Comparison of ENCODE assay signal across 8 cellular contexts in genomic region chr6:63571382-63571882, GRCh38. TPM values are rescaled to one million over a fixed set of nuclear protein-coding genes. Genes with fewer than 3 reads are reported as not detected.
DNase-seq lines count a peak whose midpoint lies in the region; ATAC-seq lines count a peak whose summit lies in the region.

No MANE protein-coding gene starts in this region.

- no peak overlapping the region for H3K14ac ChIP-seq in neuronal stem cell (ENCODE audit: low read length)

- H2BK15ac ChIP-seq in neuronal stem cell (ENCODE audit: low read length) = no peak overlapping the region

- H3K36me3 ChIP-seq in NT2/D1 (ENCODE audit: insufficient read depth, insufficient read length, low read length) = peaks cover 8% of the 10 kb centered on the region
- peaks cover 3% of the 10 kb centered on the region for H3K36me3 ChIP-seq in ectodermal cell (ENCODE audit: control insufficient read depth, insufficient read depth, low read length)
- peaks cover 2 to 26% of the 10 kb centered on the region in 2 donors for H3K36me3 ChIP-seq in neuronal stem cell (replicated peaks in 1 of 2; ENCODE audit: control insufficient read depth in 2 of 2, insufficient read depth in 2 of 2, low read length in 2 of 2)

- no peak for DNase-seq in NT2/D1 (ENCODE audit: low read depth, low spot score)
- no peak for DNase-seq in neuronal stem cell (ENCODE audit: low spot score)
- DNase-seq in NCI-H2196 treated with DMSO at 0.1 percent for 48 hours (lab: John Stamatoyannopoulos, UW; ENCODE audit: unreplicated experiment) = no peak

- H3K4ac ChIP-seq in neuronal stem cell (ENCODE audit: low read length) = no peak overlapping the region

- peaks cover 12% of the 10 kb centered on the region; the same call in 1 of the 2 replicates for H3K9me3 ChIP-seq in NT2/D1 (ENCODE audit: insufficient read depth, low read length)
- H3K9me3 ChIP-seq in ectodermal cell (ENCODE audit: control insufficient read depth, low read length) = no peaks in the 10 kb centered on the region
- H3K9me3 ChIP-seq in neuronal stem cell (replicated peaks in 1 of 2; ENCODE audit: control insufficient read depth in 2 of 2, insufficient read depth in 1 of 2, low read depth in 1 of 2, low read length in 2 of 2) = peaks cover 0 to 10% of the 10 kb centered on the region in 2 donors

- H3K23ac ChIP-seq in neuronal stem cell (ENCODE audit: low read depth, low read length, poor library complexity) = no peak overlapping the region

- no peak overlapping the region for H2BK5ac ChIP-seq in neuronal stem cell (ENCODE audit: low read length)

- peak overlapping the region; percentile 4 for H3K18ac ChIP-seq in neuronal stem cell (ENCODE audit: low read length)

- H2AK5ac ChIP-seq in neuronal stem cell (ENCODE audit: low read depth, low read length) = no peak overlapping the region

- peak overlapping the region; percentile 52 for H3K4me2 ChIP-seq in neuronal stem cell (ENCODE audit: insufficient read depth, low read length, poor library complexity, severe bottlenecking)

- ATAC-seq in HG03378 (IDR thresholded peaks at IDR 0.05; ENCODE audit: unreplicated experiment) (no peak), GM21390 (IDR thresholded peaks at IDR 0.05; ENCODE audit: unreplicated experiment) (no peak), HG03521 (IDR thresholded peaks at IDR 0.05; ENCODE audit: unreplicated experiment) (no peak)

- H4K91ac ChIP-seq in neuronal stem cell (ENCODE audit: low read depth, low read length, poor library complexity) = no peak overlapping the region

- H3K27ac ChIP-seq in ectodermal cell (ENCODE audit: insufficient read depth, low read depth, low read length, poor library complexity, severe bottlenecking) (peak overlapping the region; percentile 89), neuronal stem cell (replicated peaks; ENCODE audit: low read length) (peak overlapping the region; percentile 90)

- H3K9ac ChIP-seq in NT2/D1 (ENCODE audit: insufficient read length, low read depth) (peak overlapping the region; percentile 88), neuronal stem cell (ENCODE audit: low read depth, low read length, poor library complexity) (no peak overlapping the region)

- no peak overlapping the region for H2BK120ac ChIP-seq in neuronal stem cell (ENCODE audit: low read depth, low read length)

- WGBS in ectodermal cell, 2 experiments = 31 to 34% methylated on average over 13 of the region's 13 CpGs
- WGBS in neuronal stem cell (ENCODE audit: extremely low coverage in 2 of 2, insufficient read length in 2 of 2, insufficient replicate concordance in 1 of 2), 2 donors = no CpG with 5 or more reads among the region's 13 CpGs

- peaks cover 6% of the 10 kb centered on the region for H3K79me1 ChIP-seq in neuronal stem cell (ENCODE audit: low read depth, low read length)

- no peaks in the 10 kb centered on the region for H3K4me1 ChIP-seq in NT2/D1 (ENCODE audit: insufficient read depth, insufficient read length)
- peaks cover 7% of the 10 kb centered on the region for H3K4me1 ChIP-seq in ectodermal cell (ENCODE audit: control insufficient read depth, insufficient read depth, low read length)
- H3K4me1 ChIP-seq in neuronal stem cell (ENCODE audit: control insufficient read depth in 2 of 2, insufficient read depth in 1 of 2, low read depth in 1 of 2, low read length in 2 of 2) = peaks cover 0 to 12% of the 10 kb centered on the region in 2 donors

- H2BK12ac ChIP-seq in neuronal stem cell (ENCODE audit: low read length) = no peak overlapping the region

- peak overlapping the region; percentile 64 for H2AFZ ChIP-seq in neuronal stem cell (ENCODE audit: low read length)

- no peaks in the 10 kb centered on the region for H3K27me3 ChIP-seq in NT2/D1 (ENCODE audit: insufficient read depth, insufficient read length)
- H3K27me3 ChIP-seq in ectodermal cell (ENCODE audit: control insufficient read depth, insufficient read depth, low read length, poor library complexity, severe bottlenecking) = no peaks in the 10 kb centered on the region
- no peaks in the 10 kb centered on the region for H3K27me3 ChIP-seq in neuronal stem cell (ENCODE audit: control insufficient read depth in 3 of 3, insufficient read depth in 3 of 3, low read depth in 1 of 3, low read length in 3 of 3)

- no peak overlapping the region for H4K8ac ChIP-seq in neuronal stem cell (ENCODE audit: low read depth, low read length)

- H3K4me3 ChIP-seq in GM08714 (ENCODE audit: low read length) = peak overlapping the region; percentile 80
- peak overlapping the region; percentile 78 for H3K4me3 ChIP-seq in NT2/D1 (ENCODE audit: insufficient read length, low read depth)
- peak overlapping the region; percentile 92 for H3K4me3 ChIP-seq in ectodermal cell (ENCODE audit: insufficient read depth, low read depth, low read length)
- peak overlapping the region; percentile 52 to 83 for H3K4me3 ChIP-seq in neuronal stem cell (ENCODE audit: low read length in 2 of 2)

RNA-seq across cellular contexts. Expression of gene PTP4A1, which starts 0.8 kb away (rescaled TPM):
- polyA plus RNA-seq in ectodermal cell (2013, experiment 1 of 4) = 75.7 TPM
- 83.5 TPM for polyA plus RNA-seq in ectodermal cell (2013, experiment 2 of 4)
- 62.6 TPM for polyA plus RNA-seq in ectodermal cell (2013, experiment 3 of 4)
- 65.9 TPM for polyA plus RNA-seq in ectodermal cell (2013, experiment 4 of 4)
- polyA plus RNA-seq in neuronal stem cell (2013, experiment 1 of 2) = 64.7 TPM
- polyA plus RNA-seq in neuronal stem cell (2013, experiment 2 of 2) = 69.5 TPM
